In genomic region chr7:106610996-106611886, GRCh38 we compare ENCODE assay signal across 17 cellular contexts. TPM values are rescaled to one million over a fixed set of nuclear protein-coding genes. Genes with fewer than 3 reads are reported as not detected.
DNase-seq lines count a peak whose midpoint lies in the region; ATAC-seq and TF ChIP-seq lines count a peak whose summit lies in the region.
"Had no signal": no experiment of that assay in that cellular context is flagged by ENCODE, and none has a peak within 500 bp of the region (broad histone marks: within the 10 kb centered on the region; RNA-seq: fewer than 3 reads in every experiment).

No MANE protein-coding gene starts in this region.

- no peaks in the 10 kb centered on the region for H3K27me3 ChIP-seq in SK-N-SH (ENCODE audit: insufficient read depth)
- H3K27me3 ChIP-seq: esophagus squamous epithelium, tibial nerve had no signal

- H3K4me3 ChIP-seq in SK-N-SH (ENCODE audit: low read depth in 2 of 2, low read length in 1 of 2): no peak overlapping the region
- H3K4me3 ChIP-seq: esophagus squamous epithelium, tibial nerve had no signal

- no peak for TF ChIP-seq CTCF in SK-N-SH (IDR thresholded peaks at IDR 0.05)

- H2AFZ ChIP-seq in SK-N-SH (ENCODE audit: low read depth): peak overlapping the region; percentile 44; the same call in 1 of the 2 replicates

- no peaks in the 10 kb centered on the region for H3K36me3 ChIP-seq in SK-N-SH (replicated peaks in 1 of 2; ENCODE audit: control insufficient read depth in 1 of 2, insufficient read depth in 2 of 2, low read length in 1 of 2)
- H3K36me3 ChIP-seq: esophagus squamous epithelium, tibial nerve had no signal

- H3K4me2 ChIP-seq in SK-N-SH: no peak overlapping the region

- POLR2A ChIA-PET in SK-N-SH (lab: Yijun Ruan, JAX): no interaction called here

- peaks cover 0 to 29% of the 10 kb centered on the region in 2 experiments; a peak in 3 of 4 replicates for H3K4me1 ChIP-seq in SK-N-SH (ENCODE audit: control insufficient read depth in 1 of 2, insufficient read depth in 2 of 2, low read depth in 1 of 2, low read length in 1 of 2)

- H3F3A ChIP-seq in SK-N-SH (replicated peaks; ENCODE audit: insufficient read depth): peaks cover 33% of the 10 kb centered on the region

- no peak for ATAC-seq in HG03457 (IDR thresholded peaks at IDR 0.05; ENCODE audit: unreplicated experiment)
- ATAC-seq in GM21515 (IDR thresholded peaks at IDR 0.05; ENCODE audit: unreplicated experiment): no peak
- ATAC-seq: HCT116; natural killer cell treated with Interleukin-12 subunit alpha and Interleukin-12 subunit beta and Interleukin-15 and Interleukin-18, amount 100 ng/mL, for 72 hours had no signal

- no peaks in the 10 kb centered on the region for H3K79me2 ChIP-seq in SK-N-SH (ENCODE audit: insufficient read depth)

- WGBS in SK-N-SH (ENCODE audit: low lambda C conversion rate): 82% methylated on average over 6 of the region's 6 CpGs

- CTCF ChIA-PET in SK-N-SH (lab: Yijun Ruan, JAX): interaction anchor here (1.2 kb wide), 1 partner anchor 12 kb away, joined by 3 read pairs; no protein-coding TSS in a partner anchor

- H3K27ac ChIP-seq in SK-N-SH (ENCODE audit: low read depth in 2 of 2, low read length in 1 of 2): no peak overlapping the region
- H3K27ac ChIP-seq: esophagus squamous epithelium had no signal

- DNase-seq in NCI-H510A treated with DMSO at 0.1 percent for 48 hours (lab: John Stamatoyannopoulos, UW) (peak; percentile 42), NCI-H510A (lab: John Stamatoyannopoulos, UW) (no peak), SK-N-SH (no peak), iris pigment epithelial cell (ENCODE audit: low read depth) (peak; percentile 67), SW480 (ENCODE audit: low spot score) (no peak), inferior parietal cortex (ENCODE audit: extremely low spot score) (no peak)
- DNase-seq: ACHN; activated naive CD4-positive, alpha-beta T cell treated with anti-CD3 and anti-CD28 coated beads for 36 hours; esophagus squamous epithelium; islet precursor cell; NCI-H526 treated with DMSO at 0.1 percent for 48 hours; SHP77 treated with DMSO at 0.1 percent for 48 hours had no signal

- no peaks in the 10 kb centered on the region for H3K9me3 ChIP-seq in SK-N-SH
- H3K9me3 ChIP-seq: esophagus squamous epithelium had no signal

- TF ChIP-seq RAD21 in SK-N-SH (IDR thresholded peaks at IDR 0.05; ENCODE audit: low read length): no peak

- H3K9me2 ChIP-seq in SK-N-SH: no peaks in the 10 kb centered on the region

- TF ChIP-seq EP300 in SK-N-SH (IDR thresholded peaks at IDR 0.05; ENCODE audit: borderline replicate concordance in 1 of 2, low read depth in 1 of 2, low read length in 1 of 2): no peak

- H4K20me1 ChIP-seq in SK-N-SH (ENCODE audit: insufficient read depth): no peaks in the 10 kb centered on the region

- no peak overlapping the region for H3K9ac ChIP-seq in SK-N-SH

TF ChIP-seq in SK-N-SH, 30 proteins besides CTCF, POLR2A, EP300 and RAD21:
- TF ChIP-seq NRF1 (IDR thresholded peaks at IDR 0.05; ENCODE audit: low read depth, low read length) (no peak), RCOR1 (IDR thresholded peaks at IDR 0.05; ENCODE audit: low read length) (no peak), USF1 (IDR thresholded peaks at IDR 0.05; ENCODE audit: borderline replicate concordance, low read depth) (no peak), TEAD4 (IDR thresholded peaks at IDR 0.05; ENCODE audit: borderline replicate concordance, insufficient read depth) (no peak), TCF12 (IDR thresholded peaks at IDR 0.05) (no peak), FOXM1 (IDR thresholded peaks at IDR 0.05; ENCODE audit: low read depth) (no peak), RXRA (IDR thresholded peaks at IDR 0.05; ENCODE audit: borderline replicate concordance, low read depth) (no peak), MEF2A (IDR thresholded peaks at IDR 0.05; ENCODE audit: borderline replicate concordance, low read depth) (no peak), MXI1 (IDR thresholded peaks at IDR 0.05; ENCODE audit: low read depth, low read length) (no peak), REST (IDR thresholded peaks at IDR 0.05; ENCODE audit: low read depth, low read length) (no peak), GATA2 (CRISPR knock-in tag; IDR thresholded peaks at IDR 0.05) (no peak), TAF1 (IDR thresholded peaks at IDR 0.05; ENCODE audit: borderline replicate concordance, low read depth, low read length) (no peak), USF2 (IDR thresholded peaks at IDR 0.05; ENCODE audit: borderline replicate concordance, low read depth, low read length) (no peak), NFIC (IDR thresholded peaks at IDR 0.05; ENCODE audit: borderline replicate concordance) (no peak), MAX (IDR thresholded peaks at IDR 0.05; ENCODE audit: low read depth) (no peak), CHD2 (IDR thresholded peaks at IDR 0.05; ENCODE audit: low read length, partially characterized antibody) (no peak), SIN3A (IDR thresholded peaks at IDR 0.05; ENCODE audit: borderline replicate concordance, low read depth, low read length) (no peak), POLR2AphosphoS5 (IDR thresholded peaks at IDR 0.05; ENCODE audit: low read depth, low read length) (no peak), FOXJ3 (CRISPR knock-in tag; IDR thresholded peaks at IDR 0.05) (no peak), ZBTB33 (IDR thresholded peaks at IDR 0.05; ENCODE audit: borderline replicate concordance, low read depth) (no peak)

RNA-seq across cellular contexts. Expression of gene CCDC71L, which starts 49.7 kb away (rescaled TPM):
- 25.8 and 30.0 TPM in 2 replicates for polyA plus RNA-seq in SK-N-SH (2012; rRNA removed)
- 27.8 and 31.4 TPM in 2 replicates for polyA plus RNA-seq in SK-N-SH (2012; cell fraction: cytosol; rRNA removed)
- 20.5 and 20.6 TPM in 2 replicates for polyA plus RNA-seq in SK-N-SH (2012; cell fraction: nucleus; rRNA removed)

Comparison
In these comparisons a context has a peak if more than half of its experiments do, and no peak if none do; other contexts are left out.
1. DNase-seq: peak in NCI-H510A treated with DMSO at 0.1 percent for 48 hours (single experiment) and iris pigment epithelial cell (single experiment); none in NCI-H510A (single experiment), SK-N-SH (single experiment), SW480 (single experiment) and inferior parietal cortex (single experiment).